In genomic region chr3:177196473-177197040, GRCh38 we compare ENCODE assay signal across 8 cellular contexts. TPM values are rescaled to one million over a fixed set of nuclear protein-coding genes. Genes with fewer than 3 reads are reported as not detected.
DNase-seq lines count a peak whose midpoint lies in the region; ATAC-seq, FAIRE-seq and TF ChIP-seq lines count a peak whose summit lies in the region.

No MANE protein-coding gene starts in this region.

- peak overlapping the region; percentile 95 to 97 for H3K27ac ChIP-seq in kidney (ENCODE audit: low read depth in 2 of 2, low read length in 2 of 2)

- peak overlapping the region; percentile 82 to 85 for H3K4me3 ChIP-seq in cardiac fibroblast (replicated peaks in 1 of 2; ENCODE audit: low read depth in 2 of 2, low read length in 2 of 2)
- peak overlapping the region; percentile 74 to 92 for H3K4me3 ChIP-seq in kidney (ENCODE audit: low read length in 2 of 2)

- H3K9ac ChIP-seq in kidney (ENCODE audit: low read length in 2 of 2): peak overlapping the region; percentile 80 to 92

- H3K4me1 ChIP-seq in kidney (ENCODE audit: control insufficient read depth in 1 of 2, insufficient read depth in 1 of 2, low read depth in 1 of 2, low read length in 2 of 2): peaks cover 5 to 23% of the 10 kb centered on the region in 2 donors

- TF ChIP-seq CTCF in cardiac fibroblast (IDR thresholded peaks at IDR 0.05; ENCODE audit: low read depth, low read length): no peak
- peak; percentile 0 for TF ChIP-seq CTCF in kidney (IDR thresholded peaks at IDR 0.05; ENCODE audit: borderline replicate concordance, extremely low read depth, insufficient read depth)

- H3K36me3 ChIP-seq in kidney (ENCODE audit: control insufficient read depth in 1 of 2, insufficient read depth in 2 of 2, low read length in 2 of 2): no peaks in the 10 kb centered on the region

- no peak for FAIRE-seq in kidney (lab: Jason Lieb, UNC)

- DNase-seq in COLO668 (lab: John Stamatoyannopoulos, UW; ENCODE audit: unreplicated experiment): peak; percentile 22
- DNase-seq in HCEC 1CT: peak; percentile 55
- peak; percentile 33 for DNase-seq in T follicular helper cell (ENCODE audit: low read depth)
- peak; percentile 51 to 61 for DNase-seq in cardiac fibroblast (ENCODE audit: low read depth in 2 of 2)
- no peak for DNase-seq in kidney
- peak; percentile 10 to 20 for DNase-seq in stimulated activated CD4-positive, alpha-beta T cell treated with anti-CD3 and anti-CD28 coated beads, Interleukin-15, amount 100 ng/mL, for 1 hour (ENCODE audit: low read depth in 1 of 2, low spot score in 1 of 2)
- DNase-seq in NCI-H187 treated with DMSO at 0.1 percent for 48 hours (lab: John Stamatoyannopoulos, UW): no peak

- intact Hi-C loops in kidney (cut with DNase I): loop anchor here (10.0 kb wide), 2 partner anchors 152 to 1128 kb away; no protein-coding TSS in a partner anchor

- no peak for ATAC-seq in HG02571 (IDR thresholded peaks at IDR 0.05; ENCODE audit: unreplicated experiment)

- no peaks in the 10 kb centered on the region for H3K9me3 ChIP-seq in kidney (ENCODE audit: control insufficient read depth in 1 of 2, low read length in 2 of 2)

RNA-seq across cellular contexts. Expression of gene TBL1XR1, which starts 0.7 kb away (rescaled TPM):
- 205 TPM for total RNA-seq in kidney
- polyA plus RNA-seq in kidney (ENCODE audit: insufficient read depth, low read depth, low replicate concordance): 31.3 TPM

Comparison
In these comparisons a context has a peak if more than half of its experiments do, and no peak if none do; other contexts are left out.
1. DNase-seq: peak in COLO668 (single experiment), HCEC 1CT (single experiment), T follicular helper cell (single experiment), cardiac fibroblast (2 of 2) and stimulated activated CD4-positive, alpha-beta T cell treated with anti-CD3 and anti-CD28 coated beads, Interleukin-15, amount 100 ng/mL, for 1 hour (2 of 2); none in kidney (single experiment) and NCI-H187 treated with DMSO at 0.1 percent for 48 hours (single experiment).